Comparison of ENCODE assay signal across 29 cellular contexts in genomic region chr10:33974976-33975478, GRCh38.
"Had no signal": no experiment of that assay in that cellular context is flagged by ENCODE, and none has a peak within 500 bp of the region (broad histone marks: within the 10 kb centered on the region; RNA-seq: fewer than 3 reads in every experiment).

No MANE protein-coding gene starts in this region.

- H2AFZ ChIP-seq: hepatocyte had no signal

- H3K79me2 ChIP-seq: hepatocyte had no signal

- H3K9me3 ChIP-seq: esophagus muscularis mucosa, gastroesophageal sphincter, heart right ventricle had no signal

- H3K4me1 Mint-ChIP-seq: activated CD4-positive, alpha-beta memory T cell treated with anti-CD3 and anti-CD28 coated beads, Interleukin-2, amount 10 ng/mL, durations not matched to agents 7 days and 5 days; activated CD4-positive, alpha-beta T cell treated with anti-CD3 and anti-CD28 coated beads for 36 hours; activated CD4-positive, alpha-beta T cell treated with anti-CD3 and anti-CD28 coated beads, Interleukin-2, amount 10 ng/mL, durations not matched to agents 7 days and 5 days; activated naive CD4-positive, alpha-beta T cell treated with anti-CD3 and anti-CD28 coated beads, Interleukin-2, amount 10 ng/mL, durations not matched to agents 7 days and 5 days had no signal

- H3K27ac ChIP-seq: esophagus muscularis mucosa, gastroesophageal sphincter, heart right ventricle, hepatocyte had no signal

- ATAC-seq: activated CD4-positive, alpha-beta T cell treated with anti-CD3 and anti-CD28 coated beads for 36 hours; activated T-cell treated with anti-CD3 and anti-CD28 coated beads, Interleukin-2, amount 50 U/mL, for 72 hours; effector memory CD8-positive, alpha-beta T cell; gastroesophageal sphincter; heart right ventricle had no signal

- H3K36me3 Mint-ChIP-seq: activated naive CD4-positive, alpha-beta T cell treated with anti-CD3 and anti-CD28 coated beads, Interleukin-2, amount 10 ng/mL, durations not matched to agents 7 days and 5 days; activated naive CD8-positive, alpha-beta T cell had no signal

- DNase-seq: activated CD4-positive, alpha-beta memory T cell treated with anti-CD3 and anti-CD28 coated beads, Interleukin-2, amount 10 ng/mL, durations not matched to agents 7 days and 5 days; activated CD4-positive, alpha-beta T cell treated with anti-CD3 and anti-CD28 coated beads for 36 hours; activated CD4-positive, alpha-beta T cell treated with anti-CD3 and anti-CD28 coated beads, Interleukin-2, amount 10 ng/mL, durations not matched to agents 7 days and 5 days; activated CD4-positive, alpha-beta T cell treated with anti-CD3 and anti-CD28 coated beads, Interleukin-2, amount 50 U/mL, for 4 hours; activated CD4-positive, CD25-positive, alpha-beta regulatory T cell; activated CD4-positive, CD25-positive, alpha-beta regulatory T cell treated with anti-CD3 and anti-CD28 coated beads, Interleukin-2, amount 50 U/mL, for 72 hours; activated CD8-positive, alpha-beta memory T cell treated with anti-CD3 and anti-CD28 coated beads, Interleukin-2, amount 50 U/mL, for 48 hours; activated gamma-delta T cell; activated naive CD4-positive, alpha-beta T cell; activated naive CD4-positive, alpha-beta T cell treated with anti-CD3 and anti-CD28 coated beads, Interleukin-2, amount 10 ng/mL, durations not matched to agents 7 days and 5 days; activated T-cell treated with anti-CD3 and anti-CD28 coated beads for 4 hours; activated T-cell treated with anti-CD3 and anti-CD28 coated beads, Interleukin-2, amount 50 U/mL, for 24 hours; activated T-cell treated with anti-CD3 and anti-CD28 coated beads, Interleukin-2, amount 50 U/mL, for 72 hours; amniotic stem cell; caudate nucleus; cortex of kidney; dermis blood vessel endothelial cell; effector CD4-positive, alpha-beta T cell; effector memory CD8-positive, alpha-beta T cell; erythroblast; foreskin melanocyte; heart right ventricle; T1000 had no signal

- H3K27me3 Mint-ChIP-seq: activated CD4-positive, alpha-beta T cell treated with anti-CD3 and anti-CD28 coated beads for 36 hours; activated naive CD4-positive, alpha-beta T cell treated with anti-CD3 and anti-CD28 coated beads, Interleukin-2, amount 10 ng/mL, durations not matched to agents 7 days and 5 days; effector memory CD8-positive, alpha-beta T cell had no signal

- H3K4me2 ChIP-seq: hepatocyte had no signal

- H3K27ac Mint-ChIP-seq: activated CD4-positive, alpha-beta memory T cell treated with anti-CD3 and anti-CD28 coated beads, Interleukin-2, amount 10 ng/mL, durations not matched to agents 7 days and 5 days; activated CD4-positive, alpha-beta T cell treated with anti-CD3 and anti-CD28 coated beads for 36 hours; activated CD4-positive, alpha-beta T cell treated with anti-CD3 and anti-CD28 coated beads, Interleukin-2, amount 10 ng/mL, durations not matched to agents 7 days and 5 days; activated naive CD4-positive, alpha-beta T cell treated with anti-CD3 and anti-CD28 coated beads, Interleukin-2, amount 10 ng/mL, durations not matched to agents 7 days and 5 days; activated naive CD8-positive, alpha-beta T cell; activated T-cell treated with anti-CD3 and anti-CD28 coated beads, Interleukin-2, amount 50 U/mL, for 24 hours; activated T-cell treated with anti-CD3 and anti-CD28 coated beads, Interleukin-2, amount 50 U/mL, for 72 hours; effector memory CD8-positive, alpha-beta T cell; T-helper 1 cell treated with Interleukin-12 subunit alpha and Interleukin-12 subunit beta and Interleukin-4 antibody, amounts not matched to agents 30 μg/mL and 1 μg/mL, for 36 hours; T-helper 2 cell treated with Interferon-gamma antibody and Interleukin-4, amounts not matched to agents 5 μg/mL and 100 μg/mL, for 36 hours had no signal

- H3K9me3 Mint-ChIP-seq: activated CD4-positive, alpha-beta memory T cell treated with anti-CD3 and anti-CD28 coated beads, Interleukin-2, amount 10 ng/mL, durations not matched to agents 7 days and 5 days; activated CD4-positive, alpha-beta T cell treated with anti-CD3 and anti-CD28 coated beads, Interleukin-2, amount 10 ng/mL, durations not matched to agents 7 days and 5 days; activated naive CD4-positive, alpha-beta T cell treated with anti-CD3 and anti-CD28 coated beads, Interleukin-2, amount 10 ng/mL, durations not matched to agents 7 days and 5 days; activated T-cell treated with anti-CD3 and anti-CD28 coated beads, Interleukin-2, amount 50 U/mL, for 24 hours; T-helper 1 cell treated with Interleukin-12 subunit alpha and Interleukin-12 subunit beta and Interleukin-4 antibody, amounts not matched to agents 30 μg/mL and 1 μg/mL, for 36 hours; T-helper 2 cell treated with Interferon-gamma antibody and Interleukin-4, amounts not matched to agents 5 μg/mL and 100 μg/mL, for 36 hours had no signal

- H3K27me3 ChIP-seq: esophagus muscularis mucosa, gastroesophageal sphincter, heart right ventricle, hepatocyte had no signal

- H3K4me3 Mint-ChIP-seq: activated CD4-positive, alpha-beta memory T cell treated with anti-CD3 and anti-CD28 coated beads, Interleukin-2, amount 10 ng/mL, durations not matched to agents 7 days and 5 days; activated CD4-positive, alpha-beta T cell treated with anti-CD3 and anti-CD28 coated beads for 36 hours; activated CD4-positive, alpha-beta T cell treated with anti-CD3 and anti-CD28 coated beads, Interleukin-2, amount 10 ng/mL, durations not matched to agents 7 days and 5 days; activated naive CD4-positive, alpha-beta T cell treated with anti-CD3 and anti-CD28 coated beads, Interleukin-2, amount 10 ng/mL, durations not matched to agents 7 days and 5 days; activated naive CD8-positive, alpha-beta T cell; activated T-cell treated with anti-CD3 and anti-CD28 coated beads, Interleukin-2, amount 50 U/mL, for 24 hours; activated T-cell treated with anti-CD3 and anti-CD28 coated beads, Interleukin-2, amount 50 U/mL, for 72 hours; effector memory CD8-positive, alpha-beta T cell; T-helper 1 cell treated with Interleukin-12 subunit alpha and Interleukin-12 subunit beta and Interleukin-4 antibody, amounts not matched to agents 30 μg/mL and 1 μg/mL, for 36 hours; T-helper 2 cell treated with Interferon-gamma antibody and Interleukin-4, amounts not matched to agents 5 μg/mL and 100 μg/mL, for 36 hours had no signal

- H3K4me1 ChIP-seq: esophagus muscularis mucosa, gastroesophageal sphincter, heart right ventricle had no signal

- H3K4me3 ChIP-seq: esophagus muscularis mucosa, gastroesophageal sphincter, heart right ventricle, hepatocyte had no signal

- H3K36me3 ChIP-seq: esophagus muscularis mucosa, gastroesophageal sphincter, heart right ventricle had no signal
